ENCODE assay signal across 12 cellular contexts in genomic region chr3:30354972-30355371, GRCh38.
DNase-seq lines count a peak whose midpoint lies in the region; ATAC-seq and TF ChIP-seq lines count a peak whose summit lies in the region.
"Had no signal": no experiment of that assay in that cellular context is flagged by ENCODE, and none has a peak within 500 bp of the region (broad histone marks: within the 10 kb centered on the region; RNA-seq: fewer than 3 reads in every experiment).

No MANE protein-coding gene starts in this region.

- H4K20me1 ChIP-seq in osteoblast (ENCODE audit: insufficient read depth, low read length), result no peaks in the 10 kb centered on the region

- DNase-seq in NCI-H1417 (lab: John Stamatoyannopoulos, UW) (peak; percentile 47 to 94 (median 88)), NCI-H1417 treated with DMSO at 0.1 percent for 48 hours (lab: John Stamatoyannopoulos, UW) (no peak), NCI-H2081 treated with DMSO at 0.1 percent for 48 hours (lab: John Stamatoyannopoulos, UW) (peak; percentile 87), spleen (no peak), osteoblast (ENCODE audit: insufficient read length, low spot score, missing footprints) (no peak)
- no peak for DNase-seq in central memory CD8-positive, alpha-beta T cell (ENCODE audit: low spot score in 2 of 2)
- no peak for DNase-seq in activated naive CD4-positive, alpha-beta T cell treated with anti-CD3 and anti-CD28 coated beads, Interleukin-2, amount 50 U/mL, for 16 hours
- DNase-seq: activated T-cell treated with anti-CD3 and anti-CD28 coated beads, Interleukin-2, amount 50 U/mL, for 4 hours; erythroblast; stomach; T-helper 17 cell had no signal

- H3K27me3 Mint-ChIP-seq in central memory CD8-positive, alpha-beta T cell, result no peaks in the 10 kb centered on the region

- ATAC-seq in central memory CD8-positive, alpha-beta T cell (replicated peaks; ENCODE audit: extremely low read depth, poor library complexity, severe bottlenecking), result no peak
- ATAC-seq in GM19455 (IDR thresholded peaks at IDR 0.05; ENCODE audit: unreplicated experiment), result no peak

- H3K27ac ChIP-seq in spleen (peak overlapping the region in 5 of 8 donors; percentile 7 to 79 (median 55)), osteoblast (ENCODE audit: low read depth, low read length) (no peak overlapping the region)

- H3K9me3 ChIP-seq in spleen, result no peaks in the 10 kb centered on the region
- no peaks in the 10 kb centered on the region for H3K9me3 ChIP-seq in osteoblast (ENCODE audit: low read depth, low read length)
- H3K9me3 ChIP-seq: stomach had no signal

- TF ChIP-seq POLR2A in spleen (IDR thresholded peaks at IDR 0.05), result no peak

- peaks cover 19 to 47% (median 32%) of the 10 kb centered on the region in 6 donors for H3K4me1 ChIP-seq in spleen
- H3K4me1 ChIP-seq in osteoblast (ENCODE audit: insufficient read depth, low read length), result peaks cover 28% of the 10 kb centered on the region

- 74 to 89% (median 85%) methylated on average over 7 of the region's 7 CpGs for WGBS in spleen, 5 donors

- H3K4me3 ChIP-seq in spleen (no peak overlapping the region), osteoblast (ENCODE audit: insufficient read depth, low read length) (no peak overlapping the region)
- H3K4me3 ChIP-seq: stomach had no signal

- no peaks in the 10 kb centered on the region for H3K36me3 ChIP-seq in spleen
- H3K36me3 ChIP-seq in osteoblast (ENCODE audit: insufficient read depth, low read length), result no peaks in the 10 kb centered on the region
- H3K36me3 ChIP-seq: stomach had no signal

- no peak for TF ChIP-seq CTCF in spleen (IDR thresholded peaks at IDR 0.05 in 8 of 11, conservative IDR thresholded peaks at IDR 0.05 in 3 of 11)
- no peak for TF ChIP-seq CTCF in osteoblast (IDR thresholded peaks at IDR 0.05; ENCODE audit: extremely low read depth, low read depth, low read length)

- H3K9me3 Mint-ChIP-seq in central memory CD8-positive, alpha-beta T cell, result no peaks in the 10 kb centered on the region
- H3K9me3 Mint-ChIP-seq: activated T-cell treated with anti-CD3 and anti-CD28 coated beads, Interleukin-2, amount 50 U/mL, for 4 hours had no signal

- H3K27me3 ChIP-seq in spleen (replicated peaks in 1 of 7) (no peaks in the 10 kb centered on the region), osteoblast (ENCODE audit: insufficient read depth, low read length) (no peaks in the 10 kb centered on the region)
- H3K27me3 ChIP-seq: stomach had no signal

- H3K4me1 Mint-ChIP-seq in central memory CD8-positive, alpha-beta T cell, result peaks cover 47% of the 10 kb centered on the region

- peaks cover 6% of the 10 kb centered on the region for H3K36me3 Mint-ChIP-seq in central memory CD8-positive, alpha-beta T cell (ENCODE audit: insufficient read depth)

- no peaks in the 10 kb centered on the region for H3K79me2 ChIP-seq in osteoblast (ENCODE audit: insufficient read depth, low read length)

- peak overlapping the region; percentile 50 for H3K4me3 Mint-ChIP-seq in central memory CD8-positive, alpha-beta T cell
- H3K4me3 Mint-ChIP-seq: activated T-cell treated with anti-CD3 and anti-CD28 coated beads, Interleukin-2, amount 50 U/mL, for 4 hours had no signal

- intact Hi-C loops in spleen (cut with DNase I; ENCODE audit: low total_unique reads), result no loop called here

- no peak overlapping the region for H3K4me2 ChIP-seq in osteoblast (ENCODE audit: insufficient read depth, low read length)

- no peak overlapping the region for H3K27ac Mint-ChIP-seq in central memory CD8-positive, alpha-beta T cell (ENCODE audit: low read depth)
- H3K27ac Mint-ChIP-seq: T-helper 17 cell had no signal

- no peak overlapping the region for H2AFZ ChIP-seq in osteoblast (ENCODE audit: low read length)

Comparison
In these comparisons a context has a peak if more than half of its experiments do, and no peak if none do; other contexts are left out.
1. DNase-seq: peak in NCI-H1417 (3 of 3) and NCI-H2081 treated with DMSO at 0.1 percent for 48 hours (single experiment); none in NCI-H1417 treated with DMSO at 0.1 percent for 48 hours (single experiment), central memory CD8-positive, alpha-beta T cell (0 of 2), spleen (single experiment), osteoblast (single experiment) and activated naive CD4-positive, alpha-beta T cell treated with anti-CD3 and anti-CD28 coated beads, Interleukin-2, amount 50 U/mL, for 16 hours (single experiment).